ENCODE assay signal across 28 cellular contexts in genomic region chr22:48301908-48302307, GRCh38.
"Had no signal": no experiment of that assay in that cellular context is flagged by ENCODE, and none has a peak within 500 bp of the region (broad histone marks: within the 10 kb centered on the region; RNA-seq: fewer than 3 reads in every experiment).

No MANE protein-coding gene starts in this region.

- H2AFZ ChIP-seq: neural progenitor cell had no signal

- H3K9me3 ChIP-seq: neutrophil, pancreas, prostate gland, right lobe of liver, sigmoid colon, stomach, suprapubic skin, testis, tibial artery, transverse colon, vagina had no signal

- H3K9ac ChIP-seq: neural progenitor cell had no signal

- H3K4me1 ChIP-seq: neural progenitor cell, pancreas, prostate gland, right lobe of liver, sigmoid colon, stomach, testis, tibial artery, transverse colon, vagina had no signal

- H3K4me3 Mint-ChIP-seq: naive thymus-derived CD4-positive, alpha-beta T cell; natural killer cell; nephron; neural progenitor cell; stimulated activated effector memory CD8-positive, alpha-beta T cell treated with anti-CD3 and anti-CD28 coated beads, Interleukin-12 subunit alpha, Interleukin-12 subunit beta, amount 100 ng/mL, for 72 hours; stimulated activated naive B cell treated with anti-CD40 and anti-IgM and Interleukin-4, amounts not matched to agents 10 μg/mL and 1 μg/mL and 100 μg/mL, for 72 hours; stimulated activated naive CD8-positive, alpha-beta T cell treated with anti-CD3 and anti-CD28 coated beads, Interleukin-15, Interleukin-2, amounts not matched to agents 100 ng/mL and 50 ng/mL, for 24 hours; type B pancreatic cell had no signal

- H3K4me1 Mint-ChIP-seq: natural killer cell; nephron; stimulated activated effector memory CD8-positive, alpha-beta T cell treated with anti-CD3 and anti-CD28 coated beads, Interleukin-12 subunit alpha, Interleukin-12 subunit beta, amount 100 ng/mL, for 72 hours; stimulated activated naive B cell treated with anti-CD40 and anti-IgM and Interleukin-4, amounts not matched to agents 10 μg/mL and 1 μg/mL and 100 μg/mL, for 72 hours had no signal

- DNase-seq: naive thymus-derived CD4-positive, alpha-beta T cell; natural killer cell; nucleus accumbens; pancreas; retina; right lobe of liver; sigmoid colon; small intestine; stimulated activated CD4-positive, alpha-beta T cell treated with anti-CD3 and anti-CD28 coated beads, Interleukin-15, amount 100 ng/mL, for 24 hours; stimulated activated CD4-positive, alpha-beta T cell treated with anti-CD3 and anti-CD28 coated beads, Interleukin-2, amount 100 ng/mL, for 24 hours; stimulated activated CD4-positive, alpha-beta T cell treated with anti-CD3 and anti-CD28 coated beads, Interleukin-2, amount 100 ng/mL, for 48 hours; stimulated activated CD4-positive, alpha-beta T cell treated with anti-CD3 and anti-CD28 coated beads, Interleukin-4, amount 100 ng/mL, for 24 hours; stimulated activated naive B cell treated with anti-CD40 and anti-IgM and Interleukin-4, amounts not matched to agents 10 μg/mL and 1 μg/mL and 100 μg/mL, for 72 hours; stimulated activated naive CD4-positive, alpha-beta T cell treated with Interleukin-2 at 50 U/mL for 16 hours; stomach; testis; tibial artery; transverse colon had no signal

- H3K36me3 ChIP-seq: neural progenitor cell, neutrophil, pancreas, prostate gland, right lobe of liver, sigmoid colon, stomach, suprapubic skin, tibial artery, transverse colon, vagina had no signal

- H3K27ac ChIP-seq: neural progenitor cell, neutrophil, pancreas, prostate gland, right lobe of liver, sigmoid colon, stomach, suprapubic skin, testis, tibial artery, transverse colon, vagina had no signal

- H3K4me3 ChIP-seq: neural progenitor cell, pancreas, prostate gland, right lobe of liver, sigmoid colon, stomach, suprapubic skin, testis, tibial artery, transverse colon, vagina had no signal

- H3K27me3 Mint-ChIP-seq: stimulated activated naive CD8-positive, alpha-beta T cell treated with anti-CD3 and anti-CD28 coated beads, Interleukin-15, Interleukin-2, amounts not matched to agents 100 ng/mL and 50 ng/mL, for 24 hours had no signal

- H3K27me3 ChIP-seq: neural progenitor cell, neutrophil, pancreas, right lobe of liver, sigmoid colon, testis, transverse colon, vagina had no signal

- ATAC-seq: naive thymus-derived CD4-positive, alpha-beta T cell; natural killer cell; pancreas; right cardiac atrium; right lobe of liver; stimulated activated effector memory CD8-positive, alpha-beta T cell treated with anti-CD3 and anti-CD28 coated beads, Interleukin-12 subunit alpha, Interleukin-12 subunit beta, amount 100 ng/mL, for 72 hours; stimulated activated naive B cell treated with anti-CD40 and anti-IgM and Interleukin-4, amounts not matched to agents 10 μg/mL and 1 μg/mL and 100 μg/mL, for 72 hours had no signal

- H3K27ac Mint-ChIP-seq: naive thymus-derived CD4-positive, alpha-beta T cell; natural killer cell; nephron; neural progenitor cell; stimulated activated effector memory CD8-positive, alpha-beta T cell treated with anti-CD3 and anti-CD28 coated beads, Interleukin-12 subunit alpha, Interleukin-12 subunit beta, amount 100 ng/mL, for 72 hours; stimulated activated naive B cell treated with anti-CD40 and anti-IgM and Interleukin-4, amounts not matched to agents 10 μg/mL and 1 μg/mL and 100 μg/mL, for 72 hours; stimulated activated naive CD8-positive, alpha-beta T cell treated with anti-CD3 and anti-CD28 coated beads, Interleukin-15, Interleukin-2, amounts not matched to agents 100 ng/mL and 50 ng/mL, for 24 hours; type B pancreatic cell had no signal

- H3K4me2 ChIP-seq: neural progenitor cell had no signal

- H3K36me3 Mint-ChIP-seq: naive thymus-derived CD4-positive, alpha-beta T cell; natural killer cell; neural progenitor cell; stimulated activated effector memory CD8-positive, alpha-beta T cell treated with anti-CD3 and anti-CD28 coated beads, Interleukin-12 subunit alpha, Interleukin-12 subunit beta, amount 100 ng/mL, for 72 hours; type B pancreatic cell had no signal
